ENCODE assay signal across 13 cellular contexts in genomic region chr11:117972589-117973445, GRCh38. TPM values are rescaled to one million over a fixed set of nuclear protein-coding genes. Genes with fewer than 3 reads are reported as not detected.
DNase-seq lines count a peak whose midpoint lies in the region; ATAC-seq, FAIRE-seq and TF ChIP-seq lines count a peak whose summit lies in the region.
"Had no signal": no experiment of that assay in that cellular context is flagged by ENCODE, and none has a peak within 500 bp of the region (broad histone marks: within the 10 kb centered on the region; RNA-seq: fewer than 3 reads in every experiment).

No MANE protein-coding gene starts in this region.

- H3K4me3 ChIP-seq in right lobe of liver (no peak overlapping the region), HepG2 (replicated peaks in 1 of 3; ENCODE audit: insufficient read depth in 1 of 3, low read depth in 2 of 3, low read length in 3 of 3) (no peak overlapping the region), endothelial cell of umbilical vein (replicated peaks in 1 of 3; ENCODE audit: insufficient read depth in 1 of 3, low read depth in 1 of 3, low read length in 3 of 3) (no peak overlapping the region), transverse colon (no peak overlapping the region), sigmoid colon (no peak overlapping the region)
- H3K4me3 ChIP-seq: GM12878 had no signal

- DNase-seq in right lobe of liver (peak in 1 of 3 donors; percentile 36), HepG2 (ENCODE audit: low spot score) (no peak), NCI-H748 treated with DMSO at 0.1 percent for 48 hours (lab: John Stamatoyannopoulos, UW) (peak; percentile 8), endothelial cell of umbilical vein (ENCODE audit: low read depth, low spot score) (peak; percentile 95), transverse colon (no peak), sigmoid colon (no peak), dedifferentiated amniotic fluid mesenchymal stem cell (ENCODE audit: extremely low spot score) (no peak), GM13976 (ENCODE audit: low spot score) (no peak)
- DNase-seq: effector CD8-positive, alpha-beta T cell; NCI-H526; SW 1271 had no signal

- 25% methylated on average over 8 of the region's 9 CpGs for WGBS in right lobe of liver (ENCODE audit: insufficient coverage, low coverage, low lambda C conversion rate, missing lambda C conversion rate)
- WGBS in HepG2 (ENCODE audit: low lambda C conversion rate) = 9% methylated on average over 7 of the region's 9 CpGs
- 40% methylated on average over 5 to 9 of the region's 9 CpGs for WGBS in transverse colon (ENCODE audit: low coverage in 1 of 2), 2 donors
- WGBS in sigmoid colon, 2 donors = 19 to 41% methylated on average over 9 of the region's 9 CpGs

- dilution Hi-C loops in endothelial cell of umbilical vein (cut with MboI; ENCODE audit: extremely low pct_ligation_motif_present, low sequenced_read_pairs) = no loop called here

- H4K20me1 ChIP-seq in HepG2 (ENCODE audit: insufficient read depth, low read length) (no peaks in the 10 kb centered on the region), endothelial cell of umbilical vein (replicated peaks; ENCODE audit: control insufficient read depth, extremely low read depth, insufficient read depth, low read length) (no peaks in the 10 kb centered on the region)

- intact Hi-C loops in right lobe of liver (cut with DNase I) = no loop called here
- intact Hi-C loops in HepG2 (cut with micrococcal nuclease; ENCODE audit: unreplicated experiment) = no loop called here
- intact Hi-C loops in endothelial cell of umbilical vein (cut with micrococcal nuclease) = loop anchor here (2.0 kb wide), 1 partner anchor 28 kb away; no protein-coding TSS in a partner anchor
- intact Hi-C loops in transverse colon (cut with DNase I; ENCODE audit: low total_unique reads) = no loop called here
- intact Hi-C loops in sigmoid colon (cut with DNase I) = no loop called here

- in situ Hi-C loops in HepG2 (cut with HindIII; ENCODE audit: extremely low pct_ligation_motif_present, low pct_unique_long_range_greater_than_20kb) = no loop called here
- in situ Hi-C loops in transverse colon (cut with MboI; ENCODE audit: low pct_ligation_motif_present in 1 of 4, low pct_unique_long_range_greater_than_20kb in 1 of 4, low sequenced_read_pairs in 3 of 4) = no loop called here
- in situ Hi-C loops in GM13976 (cut with MboI; ENCODE audit: low sequenced_read_pairs, unreplicated experiment) = no loop called here

- H3K36me3 ChIP-seq in right lobe of liver (no peaks in the 10 kb centered on the region), HepG2 (replicated peaks in 1 of 2; ENCODE audit: control insufficient read depth in 1 of 2, insufficient read depth in 2 of 2, low read length in 2 of 2) (no peaks in the 10 kb centered on the region), endothelial cell of umbilical vein (ENCODE audit: control insufficient read depth in 2 of 2, extremely low read depth in 1 of 2, insufficient read depth in 2 of 2, low read length in 2 of 2) (no peaks in the 10 kb centered on the region), transverse colon (no peaks in the 10 kb centered on the region), sigmoid colon (no peaks in the 10 kb centered on the region)

- TF ChIP-seq RAD21 in HepG2 (CRISPR knock-in tag; IDR thresholded peaks at IDR 0.05) = no peak

- no peak overlapping the region for H2AFZ ChIP-seq in HepG2 (ENCODE audit: low read length)
- H2AFZ ChIP-seq in endothelial cell of umbilical vein (ENCODE audit: low read depth, low read length) = peak overlapping the region; percentile 93

- BruUV-seq in HepG2 (replicated peaks; lab: Mats Ljungman, UMichigan) (no TSS peak), endothelial cell of umbilical vein (replicated peaks; lab: Mats Ljungman, UMichigan) (no TSS peak)

- no peak overlapping the region for H3K9ac ChIP-seq in HepG2 (ENCODE audit: insufficient read depth, low read depth, low read length)
- no peak overlapping the region for H3K9ac ChIP-seq in endothelial cell of umbilical vein (replicated peaks; ENCODE audit: extremely low read depth, insufficient read depth, low read length)

- H3K4me1 ChIP-seq in right lobe of liver (no peaks in the 10 kb centered on the region), HepG2 (ENCODE audit: insufficient read depth, low read length) (no peaks in the 10 kb centered on the region), endothelial cell of umbilical vein (ENCODE audit: control insufficient read depth, extremely low read depth, insufficient read depth, low read length) (peaks cover 28% of the 10 kb centered on the region), transverse colon (peaks cover 3 to 29% (median 23%) of the 10 kb centered on the region in 4 donors), sigmoid colon (no peaks in the 10 kb centered on the region)

- H3K79me2 ChIP-seq in HepG2 (ENCODE audit: insufficient read depth, low read length) = no peaks in the 10 kb centered on the region
- no peaks in the 10 kb centered on the region for H3K79me2 ChIP-seq in endothelial cell of umbilical vein (ENCODE audit: control insufficient read depth, insufficient read depth, low read length)

- no peak overlapping the region for H3K4me2 ChIP-seq in HepG2 (ENCODE audit: low read depth, low read length)
- H3K4me2 ChIP-seq in endothelial cell of umbilical vein (ENCODE audit: insufficient read depth, low read length) = peak overlapping the region; percentile 35

- POLR2A ChIA-PET in HepG2 (lab: Yijun Ruan, JAX) (no interaction called here), endothelial cell of umbilical vein (lab: Charles Lee) (no interaction called here)

- TF ChIP-seq EP300 in HepG2 (IDR thresholded peaks at IDR 0.05; ENCODE audit: low read depth in 2 of 2, low read length in 2 of 2) (no peak), HepG2 (CRISPR knock-in tag; IDR thresholded peaks at IDR 0.05; ENCODE audit: borderline replicate concordance) (no peak), transverse colon (IDR thresholded peaks at IDR 0.05; ENCODE audit: low read depth) (no peak), sigmoid colon (IDR thresholded peaks at IDR 0.05) (no peak)

- CTCF ChIA-PET in HepG2 (lab: Yijun Ruan, JAX; ENCODE audit: low intra/inter-chr PET ratio, low total read pairs) = no interaction called here
- CTCF ChIA-PET in endothelial cell of umbilical vein (lab: Charles Lee) = interaction anchor here (1.1 to 4.1 kb wide), 3 partner anchors 10 to 128 kb away, joined by 3 to 32 read pairs (median 4); no protein-coding TSS in a partner anchor

- ATAC-seq in right lobe of liver (peak in 3 of 4 donors; percentile 17 to 41 (median 30)), HepG2 (no peak)

- TF ChIP-seq CTCF in right lobe of liver (IDR thresholded peaks at IDR 0.05) (no peak), HepG2 (CRISPR knock-in tag; IDR thresholded peaks at IDR 0.05) (no peak), endothelial cell of umbilical vein (IDR thresholded peaks at IDR 0.05; ENCODE audit: extremely low read depth in 1 of 2, insufficient read depth in 1 of 2, low read depth in 1 of 2, low read length in 2 of 2) (no peak), transverse colon (IDR thresholded peaks at IDR 0.05) (no peak), sigmoid colon (IDR thresholded peaks at IDR 0.05) (no peak), GM13976 (IDR thresholded peaks at IDR 0.05; ENCODE audit: borderline replicate concordance, control extremely low read depth, extremely low read depth, insufficient read depth, missing control alignments) (no peak)

- TF ChIP-seq POLR2A in right lobe of liver (IDR thresholded peaks at IDR 0.05) = no peak
- TF ChIP-seq POLR2A in HepG2 (IDR thresholded peaks at IDR 0.05; ENCODE audit: insufficient read depth in 1 of 2, low read depth in 2 of 2, low read length in 2 of 2) = no peak
- no peak for TF ChIP-seq POLR2A in endothelial cell of umbilical vein (IDR thresholded peaks at IDR 0.05; ENCODE audit: low read depth, low read length)
- no peak for TF ChIP-seq POLR2A in transverse colon (IDR thresholded peaks at IDR 0.05)
- no peak for TF ChIP-seq POLR2A in sigmoid colon (IDR thresholded peaks at IDR 0.05)

- no peak overlapping the region for H3K27ac ChIP-seq in right lobe of liver
- H3K27ac ChIP-seq in HepG2 (ENCODE audit: extremely low read length, insufficient read depth, low read length) = no peak overlapping the region
- no peak overlapping the region for H3K27ac ChIP-seq in endothelial cell of umbilical vein (ENCODE audit: insufficient read depth, low read depth, low read length)
- peak overlapping the region in 3 of 4 donors; percentile 20 to 74 (median 35) for H3K27ac ChIP-seq in transverse colon
- H3K27ac ChIP-seq in sigmoid colon = no peak overlapping the region
- H3K27ac ChIP-seq: C4-2B had no signal

- H3K9me3 ChIP-seq in right lobe of liver (no peaks in the 10 kb centered on the region), HepG2 (ENCODE audit: low read length) (no peaks in the 10 kb centered on the region), endothelial cell of umbilical vein (replicated peaks; ENCODE audit: control insufficient read depth, insufficient read depth, low read length) (no peaks in the 10 kb centered on the region), transverse colon (no peaks in the 10 kb centered on the region), sigmoid colon (no peaks in the 10 kb centered on the region)

- H3K27me3 ChIP-seq in right lobe of liver (no peaks in the 10 kb centered on the region), HepG2 (ENCODE audit: control insufficient read depth in 1 of 2, insufficient read depth in 2 of 2, low read length in 2 of 2) (peaks cover 0 to 44% of the 10 kb centered on the region in 2 experiments; a peak in 2 of 5 replicates), endothelial cell of umbilical vein (ENCODE audit: control insufficient read depth in 2 of 2, insufficient read depth in 2 of 2, low read length in 2 of 2) (peaks cover 0 to 2% of the 10 kb centered on the region in 2 experiments), transverse colon (no peaks in the 10 kb centered on the region), sigmoid colon (no peaks in the 10 kb centered on the region)

- FAIRE-seq in HepG2 (lab: Jason Lieb, UNC) = no peak
- peak; percentile 89 for FAIRE-seq in endothelial cell of umbilical vein (lab: Jason Lieb, UNC)
- FAIRE-seq: GM12878 had no signal

- no peaks in the 10 kb centered on the region for H3K9me1 ChIP-seq in endothelial cell of umbilical vein (replicated peaks; ENCODE audit: control insufficient read depth, extremely low read depth, insufficient read depth, low read length)

RNA-seq across cellular contexts. Expression of gene IL10RA, which starts 13.4 kb away (rescaled TPM):
- 10 to 100 TPM in 2 of 6 experiments, 1 to 10 TPM in 4; 4.9 to 17.9 (median 7.4) TPM for total RNA-seq in right lobe of liver
- not detected in 2 replicates for total RNA-seq in HepG2 (2016; rRNA removed; fragmentation: Illumina TruSeq; extraction: Trizol)
- total RNA-seq in HepG2 (2016; cell fraction: cytosol; rRNA removed; fragmentation: Illumina TruSeq; extraction: Trizol; ENCODE audit: low read depth) = not detected in 2 replicates
- total RNA-seq in HepG2 (2016; cell fraction: insoluble cytoplasmic fraction; rRNA removed; fragmentation: Illumina TruSeq; extraction: Trizol) = not detected in 2 replicates
- total RNA-seq in HepG2 (2016; cell fraction: membrane; rRNA removed; fragmentation: Illumina TruSeq; extraction: Trizol) = not detected in 2 replicates
- total RNA-seq in HepG2 (2016; cell fraction: nucleus; rRNA removed; fragmentation: Illumina TruSeq; extraction: Trizol) = not detected in 2 replicates
- 0.03 TPM in 1 of 2 replicates, not detected in the other for polyA plus RNA-seq in HepG2 (2011; rRNA removed)
- 0.01 TPM in 1 of 2 replicates, not detected in the other for polyA plus RNA-seq in HepG2 (2011; cell fraction: cytosol; rRNA removed)
- polyA plus RNA-seq in HepG2 (2011; cell fraction: nucleus; rRNA removed) = 0.07 TPM in 1 of 2 replicates, not detected in the other
- polyA plus RNA-seq in HepG2 (2012) = 0.29 TPM in 1 of 2 replicates, not detected in the other
- not detected in 2 replicates for polyA plus RNA-seq in HepG2 (2016; cell fraction: cytosol; fragmentation: Illumina TruSeq; extraction: Trizol; ENCODE audit: low read depth)
- not detected in 2 replicates for polyA plus RNA-seq in HepG2 (2016; cell fraction: insoluble cytoplasmic fraction; fragmentation: Illumina TruSeq; extraction: Trizol; ENCODE audit: low read depth)
- polyA plus RNA-seq in HepG2 (2016; cell fraction: membrane; fragmentation: Illumina TruSeq; extraction: Trizol; ENCODE audit: low read depth) = not detected in 2 replicates
- not detected in 2 replicates for polyA plus RNA-seq in HepG2 (2016; cell fraction: nucleus; fragmentation: Illumina TruSeq; extraction: Trizol; ENCODE audit: insufficient read depth, low read depth)
- polyA minus RNA-seq in HepG2 (2011; rRNA and poly(A)+ RNA removed; ENCODE audit: low replicate concordance) = 1.2 TPM in 1 of 2 replicates, not detected in the other
- not detected in 2 replicates for polyA minus RNA-seq in HepG2 (2011; cell fraction: cytosol; rRNA and poly(A)+ RNA removed)
- polyA minus RNA-seq in HepG2 (2011; cell fraction: nucleus; rRNA and poly(A)+ RNA removed) = not detected in 2 replicates
- 0.14 TPM in 1 of 2 replicates, not detected in the other for total RNA-seq in endothelial cell of umbilical vein
- polyA plus RNA-seq in endothelial cell of umbilical vein = 0.04 and 0.11 TPM in 2 replicates
- 0.04 and 0.05 TPM in 2 replicates for polyA plus RNA-seq in endothelial cell of umbilical vein (2011; cell fraction: cytosol; rRNA removed)
- polyA plus RNA-seq in endothelial cell of umbilical vein (2011; cell fraction: nucleus; rRNA removed) = 0.04 and 0.15 TPM in 2 replicates
- 0.11 and 0.57 TPM in 2 replicates for polyA plus RNA-seq in endothelial cell of umbilical vein (2012)
- 1.0 TPM in 1 of 2 replicates, not detected in the other for polyA minus RNA-seq in endothelial cell of umbilical vein
- polyA minus RNA-seq in endothelial cell of umbilical vein (2011; cell fraction: cytosol; rRNA and poly(A)+ RNA removed) = not detected
- polyA minus RNA-seq in endothelial cell of umbilical vein (2011; cell fraction: nucleus; rRNA and poly(A)+ RNA removed) = not detected in 2 replicates
- 10 to 100 TPM in 3 of 4 donors, 1 to 10 TPM in 1; 2.8 to 25.4 (median 18.4) TPM for total RNA-seq in transverse colon
- 10 to 100 TPM; 13.0 to 29.6 (median 15.3) TPM for total RNA-seq in sigmoid colon
- polyA plus RNA-seq in sigmoid colon = 10 to 100 TPM in 1 of 3 donors, 1 to 10 TPM in 2; 4.2 to 27.1 (median 6.7) TPM

RNA-seq across cellular contexts. Expression of gene TMPRSS13, which starts 43.6 kb away (rescaled TPM):
- total RNA-seq in right lobe of liver (under 1 TPM in 3 of 6 experiments, not detected in 3; 0.09 to 0.61 (median 0.12) TPM), HepG2 (2016; rRNA removed; fragmentation: Illumina TruSeq; extraction: Trizol) (not detected in 2 replicates), endothelial cell of umbilical vein (0.46 TPM in 1 of 2 replicates, not detected in the other), transverse colon (under 1 TPM in 2 of 4 donors, not detected in 2; 0.27 to 0.79 TPM), sigmoid colon (not detected)
- not detected in 2 replicates for total RNA-seq in HepG2 (2016; cell fraction: cytosol; rRNA removed; fragmentation: Illumina TruSeq; extraction: Trizol; ENCODE audit: low read depth)
- total RNA-seq in HepG2 (2016; cell fraction: insoluble cytoplasmic fraction; rRNA removed; fragmentation: Illumina TruSeq; extraction: Trizol) = not detected in 2 replicates
- total RNA-seq in HepG2 (2016; cell fraction: membrane; rRNA removed; fragmentation: Illumina TruSeq; extraction: Trizol) = not detected in 2 replicates
- not detected in 2 replicates for total RNA-seq in HepG2 (2016; cell fraction: nucleus; rRNA removed; fragmentation: Illumina TruSeq; extraction: Trizol)
- polyA plus RNA-seq in HepG2 (2011; rRNA removed) (not detected in 2 replicates), endothelial cell of umbilical vein (0.18 and 0.22 TPM in 2 replicates), sigmoid colon (1 to 10 TPM in 2 of 3 donors, not detected in 1; 1.4 to 1.6 TPM)
- not detected in 2 replicates for polyA plus RNA-seq in HepG2 (2011; cell fraction: cytosol; rRNA removed)
- polyA plus RNA-seq in HepG2 (2011; cell fraction: nucleus; rRNA removed) = not detected in 2 replicates
- polyA plus RNA-seq in HepG2 (2012) = not detected in 2 replicates
- not detected in 2 replicates for polyA plus RNA-seq in HepG2 (2016; cell fraction: cytosol; fragmentation: Illumina TruSeq; extraction: Trizol; ENCODE audit: low read depth)
- not detected in 2 replicates for polyA plus RNA-seq in HepG2 (2016; cell fraction: insoluble cytoplasmic fraction; fragmentation: Illumina TruSeq; extraction: Trizol; ENCODE audit: low read depth)
- not detected in 2 replicates for polyA plus RNA-seq in HepG2 (2016; cell fraction: membrane; fragmentation: Illumina TruSeq; extraction: Trizol; ENCODE audit: low read depth)
- not detected in 2 replicates for polyA plus RNA-seq in HepG2 (2016; cell fraction: nucleus; fragmentation: Illumina TruSeq; extraction: Trizol; ENCODE audit: insufficient read depth, low read depth)
- polyA minus RNA-seq in HepG2 (2011; rRNA and poly(A)+ RNA removed; ENCODE audit: low replicate concordance) = not detected in 2 replicates
- polyA minus RNA-seq in HepG2 (2011; cell fraction: cytosol; rRNA and poly(A)+ RNA removed) = not detected in 2 replicates
- polyA minus RNA-seq in HepG2 (2011; cell fraction: nucleus; rRNA and poly(A)+ RNA removed) = not detected in 2 replicates
- polyA plus RNA-seq in endothelial cell of umbilical vein (2011; cell fraction: cytosol; rRNA removed) = 0.18 TPM in 2 replicates
- 0.28 and 0.33 TPM in 2 replicates for polyA plus RNA-seq in endothelial cell of umbilical vein (2011; cell fraction: nucleus; rRNA removed)
- polyA plus RNA-seq in endothelial cell of umbilical vein (2012) = 0.11 and 0.25 TPM in 2 replicates
- 0.10 TPM in 1 of 2 replicates, not detected in the other for polyA minus RNA-seq in endothelial cell of umbilical vein
- not detected for polyA minus RNA-seq in endothelial cell of umbilical vein (2011; cell fraction: cytosol; rRNA and poly(A)+ RNA removed)
- 0.24 and 0.38 TPM in 2 replicates for polyA minus RNA-seq in endothelial cell of umbilical vein (2011; cell fraction: nucleus; rRNA and poly(A)+ RNA removed)

Comparison
In these comparisons a context has a peak if more than half of its experiments do, and no peak if none do; other contexts are left out.
1. DNase-seq: peak in NCI-H748 treated with DMSO at 0.1 percent for 48 hours (single experiment) and endothelial cell of umbilical vein (single experiment); none in HepG2 (single experiment), transverse colon (single experiment), sigmoid colon (single experiment), dedifferentiated amniotic fluid mesenchymal stem cell (single experiment) and GM13976 (single experiment).
2. H3K27ac ChIP-seq: peak in transverse colon (3 of 4); none in right lobe of liver (0 of 3), HepG2 (single experiment), endothelial cell of umbilical vein (single experiment) and sigmoid colon (0 of 4).